In the genomic region with DNA sequence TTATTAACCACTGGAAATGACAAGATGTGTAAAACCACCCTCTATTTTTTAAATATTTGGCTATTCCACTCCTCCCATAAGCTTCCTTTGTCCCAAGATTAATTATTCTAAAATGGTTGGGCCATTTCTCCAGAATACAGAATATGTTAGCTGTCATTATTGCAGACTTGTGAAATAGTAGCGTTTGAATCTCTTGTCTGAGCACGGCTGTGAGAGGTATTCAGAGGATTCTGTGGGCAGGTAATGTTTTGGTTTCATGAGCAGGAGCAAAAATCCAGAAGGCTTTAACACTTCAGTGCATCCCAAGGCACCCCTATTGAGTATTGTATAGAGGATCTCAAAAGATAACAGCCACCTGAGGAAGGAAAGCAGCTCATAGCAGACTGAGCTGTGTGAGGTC, we compare ENCODE assay signal across 20 cellular contexts.
"Had no signal": no experiment of that assay in that cellular context is flagged by ENCODE, and none has a peak within 500 bp of the region (broad histone marks: within the 10 kb centered on the region; RNA-seq: fewer than 3 reads in every experiment).

No MANE protein-coding gene starts in this region.

- H3K36me3 ChIP-seq: MG63 had no signal

- H3K27ac ChIP-seq: RWPE1 had no signal

- H3K27me3 ChIP-seq: MG63 had no signal

- H3K9me3 ChIP-seq: MG63 had no signal

- ATAC-seq: HepG2 had no signal

- H3K4me3 ChIP-seq: MG63 had no signal

- DNase-seq: IMR-90, Karpas-422, KG1, MG63, NCI-H1092, NCI-H1105 treated with DMSO at 0.1 percent for 48 hours, NCI-H1417 treated with DMSO at 0.1 percent for 48 hours, NCI-H146, NCI-H1694 treated with DMSO at 0.1 percent for 48 hours, NCI-H1930, NCI-H2081, NCI-H2107, NCI-H2227 treated with DMSO at 0.1 percent for 48 hours, NCI-H524, NCI-H526 treated with DMSO at 0.1 percent for 48 hours, NCI-H774, SHP77, SK-N-SH had no signal
